In the genomic region with DNA sequence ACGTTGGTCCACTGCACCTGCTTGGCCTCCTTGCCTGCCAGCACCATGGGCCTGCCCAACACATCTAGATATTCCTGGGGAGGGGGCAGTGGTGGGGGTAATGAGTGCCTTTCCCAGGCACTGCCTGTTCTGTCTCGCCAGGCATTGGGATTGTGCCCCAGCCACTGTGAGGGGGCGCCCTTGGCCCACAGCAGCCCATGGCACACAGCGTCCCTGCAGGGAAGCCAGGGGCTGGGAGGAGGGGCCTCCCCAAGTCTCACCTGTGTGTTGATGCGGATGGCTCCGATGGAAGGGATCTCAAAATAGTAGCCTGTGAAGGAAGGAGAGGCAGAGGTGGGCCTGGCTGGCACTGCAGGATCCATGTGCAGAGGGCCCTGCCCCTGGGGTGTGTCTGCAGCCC, we compare ENCODE assay signal across 27 cellular contexts. TPM values are rescaled to one million over a fixed set of nuclear protein-coding genes. Genes with fewer than 3 reads are reported as not detected.
"Had no signal": no experiment of that assay in that cellular context is flagged by ENCODE, and none has a peak within 500 bp of the region (broad histone marks: within the 10 kb centered on the region; RNA-seq: fewer than 3 reads in every experiment).

No MANE protein-coding gene starts in this region.

- H3K4me3 Mint-ChIP-seq: activated CD8-positive, alpha-beta memory T cell treated with anti-CD3 and anti-CD28 coated beads, Interleukin-2, amount 10 ng/mL, durations not matched to agents 7 days and 5 days; activated naive CD4-positive, alpha-beta T cell treated with anti-CD3 and anti-CD28 coated beads, Interleukin-2, amount 50 U/mL, for 24 hours; activated T-cell treated with anti-CD3 and anti-CD28 coated beads, Interleukin-2, amount 50 U/mL, for 24 hours; activated T-helper 1 cell treated with anti-CD3 and anti-CD28 coated beads, Interleukin-12 subunit alpha, Interleukin-12 subunit beta, Interleukin-2, Interleukin-4 antibody, amounts not matched to agents 30 ng/mL and 10 ng/mL and 1 ng/mL, durations not matched to agents 14 hours and 24 hours and 36 hours had no signal

- H3K36me3 Mint-ChIP-seq: activated CD8-positive, alpha-beta memory T cell treated with anti-CD3 and anti-CD28 coated beads, Interleukin-2, amount 10 ng/mL, durations not matched to agents 7 days and 5 days; activated naive CD4-positive, alpha-beta T cell treated with anti-CD3 and anti-CD28 coated beads, Interleukin-2, amount 50 U/mL, for 24 hours had no signal

- H3K9me3 ChIP-seq: ascending aorta, body of pancreas, MG63 had no signal

- H3K27me3 Mint-ChIP-seq: activated CD8-positive, alpha-beta memory T cell treated with anti-CD3 and anti-CD28 coated beads, Interleukin-2, amount 10 ng/mL, durations not matched to agents 7 days and 5 days; activated naive CD4-positive, alpha-beta T cell treated with anti-CD3 and anti-CD28 coated beads, Interleukin-2, amount 50 U/mL, for 24 hours; activated T-cell treated with anti-CD3 and anti-CD28 coated beads, Interleukin-2, amount 50 U/mL, for 24 hours had no signal

- H3K27me3 ChIP-seq: ascending aorta, body of pancreas, MG63 had no signal

- H3K27ac Mint-ChIP-seq: activated CD8-positive, alpha-beta memory T cell treated with anti-CD3 and anti-CD28 coated beads, Interleukin-2, amount 10 ng/mL, durations not matched to agents 7 days and 5 days; activated naive CD4-positive, alpha-beta T cell treated with anti-CD3 and anti-CD28 coated beads, Interleukin-2, amount 50 U/mL, for 24 hours; activated T-cell treated with anti-CD3 and anti-CD28 coated beads, Interleukin-2, amount 50 U/mL, for 24 hours; activated T-helper 1 cell treated with anti-CD3 and anti-CD28 coated beads, Interleukin-12 subunit alpha, Interleukin-12 subunit beta, Interleukin-2, Interleukin-4 antibody, amounts not matched to agents 30 ng/mL and 10 ng/mL and 1 ng/mL, durations not matched to agents 14 hours and 24 hours and 36 hours had no signal

- H3K4me3 ChIP-seq: ascending aorta, body of pancreas, MG63 had no signal

- H3K27ac ChIP-seq: ascending aorta, body of pancreas had no signal

- H3K4me1 Mint-ChIP-seq: activated CD8-positive, alpha-beta memory T cell treated with anti-CD3 and anti-CD28 coated beads, Interleukin-2, amount 10 ng/mL, durations not matched to agents 7 days and 5 days had no signal

- ATAC-seq: activated CD8-positive, alpha-beta memory T cell treated with anti-CD3 and anti-CD28 coated beads, Interleukin-2, amount 10 ng/mL, durations not matched to agents 7 days and 5 days; body of pancreas had no signal

- DNase-seq: activated CD4-positive, alpha-beta T cell treated with anti-CD3 and anti-CD28 coated beads for 48 hours; activated CD4-positive, alpha-beta T cell treated with anti-CD3 and anti-CD28 coated beads, Interleukin-2, amount 50 U/mL, for 48 hours; activated CD4-positive, CD25-positive, alpha-beta regulatory T cell treated with anti-CD3 and anti-CD28 coated beads, Interleukin-2, amount 50 U/mL, for 72 hours; activated CD8-positive, alpha-beta memory T cell treated with anti-CD3 and anti-CD28 coated beads, Interleukin-2, amount 10 ng/mL, durations not matched to agents 7 days and 5 days; activated effector memory CD4-positive, alpha-beta T cell treated with Interleukin-2 at 50 U/mL for 16 hours; activated naive CD4-positive, alpha-beta T cell; activated T-cell treated with anti-CD3 and anti-CD28 coated beads, Interleukin-2, amount 50 U/mL, for 24 hours; amniotic stem cell; body of pancreas; central memory CD4-positive, alpha-beta T cell; MG63; MV-4-11; NCI-H1092 treated with DMSO at 0.1 percent for 48 hours; NCI-H1417 treated with DMSO at 0.1 percent for 48 hours; NCI-H1694; NCI-H2029; NCI-H2107; NCI-H345; NCI-H510A; NCI-H526 treated with DMSO at 0.1 percent for 48 hours; NCI-H82; NK-92 treated with Interleukin-12 subunit alpha and Interleukin-12 subunit beta, amount 100 ng/mL, for 24 hours; SHP77; T-helper 1 cell had no signal

- H3K36me3 ChIP-seq: ascending aorta, MG63 had no signal

- H3K4me1 ChIP-seq: body of pancreas had no signal

- H3K9me3 Mint-ChIP-seq: activated naive CD4-positive, alpha-beta T cell treated with anti-CD3 and anti-CD28 coated beads, Interleukin-2, amount 50 U/mL, for 24 hours; activated T-cell treated with anti-CD3 and anti-CD28 coated beads, Interleukin-2, amount 50 U/mL, for 24 hours; activated T-helper 1 cell treated with anti-CD3 and anti-CD28 coated beads, Interleukin-12 subunit alpha, Interleukin-12 subunit beta, Interleukin-2, Interleukin-4 antibody, amounts not matched to agents 30 ng/mL and 10 ng/mL and 1 ng/mL, durations not matched to agents 14 hours and 24 hours and 36 hours had no signal

RNA-seq across cellular contexts. Expression of a gene that starts 32.5 kb away (rescaled TPM):
- total RNA-seq: ascending aorta had no signal
